9 cellular contexts compared by ENCODE assay signal in genomic region chr20:1377341-1377871, GRCh38. TPM values are rescaled to one million over a fixed set of nuclear protein-coding genes. Genes with fewer than 3 reads are reported as not detected.
DNase-seq lines count a peak whose midpoint lies in the region; ATAC-seq and TF ChIP-seq lines count a peak whose summit lies in the region.
"Had no signal": no experiment of that assay in that cellular context is flagged by ENCODE, and none has a peak within 500 bp of the region (broad histone marks: within the 10 kb centered on the region; RNA-seq: fewer than 3 reads in every experiment).

No MANE protein-coding gene starts in this region.

- peak overlapping the region; percentile 89 for H3K27ac Mint-ChIP-seq in activated naive CD4-positive, alpha-beta T cell treated with anti-CD3 and anti-CD28 coated beads for 36 hours
- peak overlapping the region; percentile 92 for H3K27ac Mint-ChIP-seq in stimulated activated memory B cell treated with anti-CD40 and anti-IgM and Interleukin-4, amounts not matched to agents 10 μg/mL and 1 μg/mL and 100 μg/mL, for 72 hours

- H3K4me1 Mint-ChIP-seq in activated naive CD4-positive, alpha-beta T cell treated with anti-CD3 and anti-CD28 coated beads for 36 hours (ENCODE audit: low read depth), result peaks cover 77% of the 10 kb centered on the region
- peaks cover 78% of the 10 kb centered on the region for H3K4me1 Mint-ChIP-seq in stimulated activated memory B cell treated with anti-CD40 and anti-IgM and Interleukin-4, amounts not matched to agents 10 μg/mL and 1 μg/mL and 100 μg/mL, for 72 hours

- no peak overlapping the region for H2AFZ ChIP-seq in OCI-LY3 (ENCODE audit: low read depth, low read length)

- peaks cover 94% of the 10 kb centered on the region for H3K79me2 ChIP-seq in OCI-LY3 (ENCODE audit: low read length)

- peaks cover 34% of the 10 kb centered on the region for H3K4me1 ChIP-seq in OCI-LY3 (ENCODE audit: low read length)
- peaks cover 0 to 7% of the 10 kb centered on the region in 2 donors for H3K4me1 ChIP-seq in aorta (ENCODE audit: control insufficient read depth in 1 of 2, insufficient read depth in 2 of 2, low read length in 2 of 2)

- intact Hi-C loops in activated naive CD4-positive, alpha-beta T cell treated with anti-CD3 and anti-CD28 coated beads for 36 hours (cut with micrococcal nuclease), result loop anchor here (1.0 to 2.0 kb wide), 3 partner anchors 11 to 52 kb away; no protein-coding TSS in a partner anchor
- intact Hi-C loops in aorta (cut with DNase I), result no loop called here

- peak overlapping the region; percentile 57 for H3K4me3 ChIP-seq in OCI-LY3 (ENCODE audit: low read length)
- H3K4me3 ChIP-seq in epithelial cell of esophagus (ENCODE audit: low read length), result no peak overlapping the region
- H3K4me3 ChIP-seq in aorta (ENCODE audit: low read length in 2 of 2), result no peak overlapping the region

- H3K9ac ChIP-seq in OCI-LY3 (ENCODE audit: low read length), result peak overlapping the region; percentile 38

- no peaks in the 10 kb centered on the region for H3K9me3 Mint-ChIP-seq in activated naive CD4-positive, alpha-beta T cell treated with anti-CD3 and anti-CD28 coated beads for 36 hours
- H3K9me3 Mint-ChIP-seq in stimulated activated memory B cell treated with anti-CD40 and anti-IgM and Interleukin-4, amounts not matched to agents 10 μg/mL and 1 μg/mL and 100 μg/mL, for 72 hours, result no peaks in the 10 kb centered on the region

- peak; percentile 84 for ATAC-seq in stimulated activated memory B cell treated with anti-CD40 and anti-IgM and Interleukin-4, amounts not matched to agents 10 μg/mL and 1 μg/mL and 100 μg/mL, for 72 hours
- ATAC-seq in aorta (ENCODE audit: low FRiP score) (no peak), HG03097 (IDR thresholded peaks at IDR 0.05; ENCODE audit: low FRiP score, unreplicated experiment) (no peak)

- H3K36me3 ChIP-seq in OCI-LY3 (replicated peaks; ENCODE audit: low read depth, low read length) (peaks cover 22% of the 10 kb centered on the region), aorta (ENCODE audit: control insufficient read depth in 1 of 2, insufficient read depth in 2 of 2, low read length in 1 of 2) (no peaks in the 10 kb centered on the region)

- 85% methylated on average over 5 of the region's 5 CpGs for WGBS in aorta, 2 donors

- H4K20me1 ChIP-seq in OCI-LY3 (ENCODE audit: insufficient read depth, low read length), result peaks cover 76% of the 10 kb centered on the region

- TF ChIP-seq CTCF in OCI-LY3 (IDR thresholded peaks at IDR 0.05; ENCODE audit: low read depth, low read length) (no peak), epithelial cell of esophagus (IDR thresholded peaks at IDR 0.05; ENCODE audit: insufficient read depth, low read depth, low read length, missing control alignments) (no peak)

- CTCF ChIA-PET in activated naive CD4-positive, alpha-beta T cell treated with anti-CD3 and anti-CD28 coated beads for 36 hours (lab: Charles Lee), result interaction anchor here (0.7 to 1.5 kb wide), 6 partner anchors 8 to 18 kb away, joined by 3 to 4 read pairs (median 3); no protein-coding TSS in a partner anchor

- DNase-seq in activated naive CD4-positive, alpha-beta T cell treated with anti-CD3 and anti-CD28 coated beads for 36 hours, result peak; percentile 60
- DNase-seq in activated naive CD4-positive, alpha-beta T cell treated with Interleukin-2 at 50 U/mL for 16 hours, result no peak
- DNase-seq in epithelial cell of esophagus (ENCODE audit: low read depth) (peak; percentile 43), aorta (no peak), NK-92 (lab: John Stamatoyannopoulos, UW; ENCODE audit: unreplicated experiment) (no peak)
- DNase-seq: activated CD4-positive, CD25-positive, alpha-beta regulatory T cell treated with anti-CD3 and anti-CD28 coated beads, Interleukin-2, amount 50 U/mL, for 72 hours had no signal

- H3K27me3 Mint-ChIP-seq in activated naive CD4-positive, alpha-beta T cell treated with anti-CD3 and anti-CD28 coated beads for 36 hours (ENCODE audit: low read depth), result no peaks in the 10 kb centered on the region
- no peaks in the 10 kb centered on the region for H3K27me3 Mint-ChIP-seq in stimulated activated memory B cell treated with anti-CD40 and anti-IgM and Interleukin-4, amounts not matched to agents 10 μg/mL and 1 μg/mL and 100 μg/mL, for 72 hours

- H3K9me3 ChIP-seq in OCI-LY3 (ENCODE audit: insufficient read depth, low read length) (no peaks in the 10 kb centered on the region), aorta (ENCODE audit: control insufficient read depth, low read length) (no peaks in the 10 kb centered on the region)

- H3K4me3 Mint-ChIP-seq in activated naive CD4-positive, alpha-beta T cell treated with anti-CD3 and anti-CD28 coated beads for 36 hours, result peak overlapping the region; percentile 53
- peak overlapping the region; percentile 63 for H3K4me3 Mint-ChIP-seq in stimulated activated memory B cell treated with anti-CD40 and anti-IgM and Interleukin-4, amounts not matched to agents 10 μg/mL and 1 μg/mL and 100 μg/mL, for 72 hours

- H3K27me3 ChIP-seq in OCI-LY3 (ENCODE audit: low read depth, low read length) (no peaks in the 10 kb centered on the region), aorta (ENCODE audit: control insufficient read depth in 1 of 2, insufficient read depth in 2 of 2, low read length in 1 of 2) (no peaks in the 10 kb centered on the region)

- peak overlapping the region; percentile 81 for H3K27ac ChIP-seq in OCI-LY3 (ENCODE audit: low read length)
- no peak overlapping the region for H3K27ac ChIP-seq in aorta (ENCODE audit: low read depth in 1 of 2, low read length in 2 of 2)

- peak overlapping the region; percentile 75 for H3K4me2 ChIP-seq in OCI-LY3 (ENCODE audit: low read length)

- H3K36me3 Mint-ChIP-seq in activated naive CD4-positive, alpha-beta T cell treated with anti-CD3 and anti-CD28 coated beads for 36 hours (ENCODE audit: low read depth), result peaks cover 30% of the 10 kb centered on the region
- H3K36me3 Mint-ChIP-seq in stimulated activated memory B cell treated with anti-CD40 and anti-IgM and Interleukin-4, amounts not matched to agents 10 μg/mL and 1 μg/mL and 100 μg/mL, for 72 hours, result peaks cover 26% of the 10 kb centered on the region

RNA-seq across cellular contexts. Expression of gene FKBP1A, which starts 15.4 kb away (rescaled TPM):
- total RNA-seq in activated naive CD4-positive, alpha-beta T cell treated with anti-CD3 and anti-CD28 coated beads for 36 hours, result 100 to 1,000 TPM; 232 to 237 TPM
- 100 to 1,000 TPM; 249 to 273 TPM for total RNA-seq in aorta
- 100 to 1,000 TPM; 105 to 202 TPM for polyA plus RNA-seq in aorta

RNA-seq across cellular contexts. Expression of gene SDCBP2, which starts 48.5 kb away (rescaled TPM):
- total RNA-seq in activated naive CD4-positive, alpha-beta T cell treated with anti-CD3 and anti-CD28 coated beads for 36 hours, result 1 to 10 TPM; 5.5 to 5.8 TPM
- 1 to 10 TPM; 5.3 to 6.9 TPM for total RNA-seq in aorta
- 10 to 100 TPM in 1 of 2 donors, 1 to 10 TPM in 1; 4.0 to 63.4 TPM for polyA plus RNA-seq in aorta

Comparison
In these comparisons a context has a peak if more than half of its experiments do, and no peak if none do; other contexts are left out.
1. DNase-seq: peak in activated naive CD4-positive, alpha-beta T cell treated with anti-CD3 and anti-CD28 coated beads for 36 hours (single experiment) and epithelial cell of esophagus (single experiment); none in activated naive CD4-positive, alpha-beta T cell treated with Interleukin-2 at 50 U/mL for 16 hours (single experiment), aorta (0 of 2) and NK-92 (single experiment).